ENCODE assay signal across 8 cellular contexts in genomic region chr1:145036019-145036418, GRCh38. TPM values are rescaled to one million over a fixed set of nuclear protein-coding genes. Genes with fewer than 3 reads are reported as not detected.
DNase-seq lines count a peak whose midpoint lies in the region; ATAC-seq, FAIRE-seq and TF ChIP-seq lines count a peak whose summit lies in the region.
"Not testable (repeated sequence)": the region's sequence is repeated elsewhere in the genome, so short reads cannot be mapped to it uniquely, and the experiment has no call there.
"Had no signal": no experiment of that assay in that cellular context is flagged by ENCODE, and none has a peak within 500 bp of the region (broad histone marks: within the 10 kb centered on the region; RNA-seq: fewer than 3 reads in every experiment).

No MANE protein-coding gene starts in this region.

- dilution Hi-C loops in IMR-90 (cut with HindIII; ENCODE audit: low sequenced_read_pairs, unreplicated experiment) = not testable (repeated sequence)

- not testable (repeated sequence) for H3K4me1 ChIP-seq in IMR-90 (ENCODE audit: control insufficient read depth, insufficient read depth, low read length); K562 (replicated peaks in 1 of 2; ENCODE audit: control insufficient read depth in 2 of 2, insufficient read depth in 2 of 2, low read length in 2 of 2); right cardiac atrium (ENCODE audit: control insufficient read depth, insufficient read depth, low read length); smooth muscle cell (ENCODE audit: low read depth)

- not testable (repeated sequence) for H3K27me3 Mint-ChIP-seq in mesothelial cell of epicardium (ENCODE audit: low read depth)

- H3K27ac ChIP-seq in IMR-90 (ENCODE audit: insufficient read depth, low read length); K562 (ENCODE audit: extremely low read depth, low read depth, low read length); right cardiac atrium (ENCODE audit: low read length): not testable (repeated sequence)
- H3K27ac ChIP-seq in smooth muscle cell (ENCODE audit: low read depth) = peak overlapping the region; percentile 70

- H3K4ac ChIP-seq in IMR-90 (ENCODE audit: low read depth, low read length) = not testable (repeated sequence)

- not testable (repeated sequence) for H4K5ac ChIP-seq in IMR-90 (ENCODE audit: low read depth, low read length)

- not testable (repeated sequence) for H3K36me3 ChIP-seq in IMR-90 (ENCODE audit: control insufficient read depth, insufficient read depth, low read length); K562 (ENCODE audit: control insufficient read depth, insufficient read depth, low read length); smooth muscle cell (ENCODE audit: low read depth)

- H3K18ac ChIP-seq in IMR-90 (ENCODE audit: low read depth, low read length) = not testable (repeated sequence)

- not testable (repeated sequence) for H2BK15ac ChIP-seq in IMR-90 (ENCODE audit: low read depth, low read length)

- not testable (repeated sequence) for H3F3A ChIP-seq in smooth muscle cell (ENCODE audit: low read depth)

- H2BK20ac ChIP-seq in IMR-90 (ENCODE audit: low read depth, low read length) = not testable (repeated sequence)

- CTCF ChIA-PET in IMR-90 (lab: Yijun Ruan, JAX); K562 (lab: Yijun Ruan, JAX; ENCODE audit: low intra/inter-chr PET ratio): not testable (repeated sequence)

- TF ChIP-seq RAD21 in IMR-90 (IDR thresholded peaks at IDR 0.05; ENCODE audit: low read length); K562 (CRISPR knock-in tag; conservative IDR thresholded peaks at IDR 0.05 in 1 of 2, IDR thresholded peaks at IDR 0.05 in 1 of 2): not testable (repeated sequence)

- peak overlapping the region; percentile 23; the same call in 1 of the 2 replicates for H2BK120ac ChIP-seq in IMR-90 (ENCODE audit: low read depth, low read length)

- not testable (repeated sequence) for TF ChIP-seq CTCF in IMR-90 (conservative IDR thresholded peaks at IDR 0.05; ENCODE audit: low read depth, low read length); K562 (IDR thresholded peaks at IDR 0.05 in 2 of 3, conservative IDR thresholded peaks at IDR 0.05 in 1 of 3; ENCODE audit: insufficient read depth in 2 of 3, low read depth in 1 of 3, low read length in 3 of 3); mesothelial cell of epicardium (IDR thresholded peaks at IDR 0.05; ENCODE audit: unreplicated experiment); smooth muscle cell (IDR thresholded peaks at IDR 0.05; ENCODE audit: borderline replicate concordance, insufficient read depth, poor library complexity, severe bottlenecking)

- FAIRE-seq in K562 (lab: Jason Lieb, UNC) = not testable (repeated sequence)

- not testable (repeated sequence) for H3K79me2 ChIP-seq in K562 (ENCODE audit: control insufficient read depth, insufficient read depth, low read length); smooth muscle cell (ENCODE audit: low read depth)

- not testable (repeated sequence) for DNase-seq in IMR-90; K562 (ENCODE audit: extremely low read depth in 1 of 4, low spot score in 3 of 4); right cardiac atrium; mesothelial cell of epicardium (ENCODE audit: low spot score in 2 of 2, unreplicated experiment in 2 of 2); smooth muscle cell (lab: John Stamatoyannopoulos, UW; ENCODE audit: unreplicated experiment)

- not testable (repeated sequence) for H3K27me3 ChIP-seq in IMR-90 (ENCODE audit: control insufficient read depth, insufficient read depth, low read length); K562 (ENCODE audit: control insufficient read depth in 2 of 2, insufficient read depth in 2 of 2, low read length in 2 of 2); right cardiac atrium (ENCODE audit: control insufficient read depth, insufficient read depth); smooth muscle cell (ENCODE audit: low read depth)

- not testable (repeated sequence) for H3K79me1 ChIP-seq in IMR-90 (ENCODE audit: low read depth in 1 of 2, low read length in 2 of 2)

- not testable (repeated sequence) for H3K9ac ChIP-seq in IMR-90 (ENCODE audit: low read depth, low read length); K562 (ENCODE audit: insufficient read depth in 1 of 2, low read depth in 2 of 2, low read length in 2 of 2); smooth muscle cell (ENCODE audit: low read depth)

- POLR2A ChIA-PET in IMR-90 (lab: Charles Lee; ENCODE audit: unreplicated experiment); K562 (lab: Yijun Ruan, JAX): not testable (repeated sequence)

- H2AK9ac ChIP-seq in IMR-90 (replicated peaks; ENCODE audit: low read depth, low read length, poor library complexity) = not testable (repeated sequence)

- not testable (repeated sequence) for TF ChIP-seq EP300 in K562 (IDR thresholded peaks at IDR 0.05; ENCODE audit: low read length)

- not testable (repeated sequence) for H3K4me3 ChIP-seq in IMR-90 (ENCODE audit: insufficient read depth, low read depth, low read length); K562; right cardiac atrium (ENCODE audit: low read length); smooth muscle cell

- no CpG with 5 or more reads among the region's 2 CpGs for WGBS in IMR-90 (ENCODE audit: extremely low coverage in 2 of 2, insufficient read length in 1 of 2), 2 experiments
- WGBS in K562 (ENCODE audit: insufficient coverage, low coverage, missing lambda C conversion rate) = 33% methylated on average over 1 of the region's 2 CpGs
- WGBS in right cardiac atrium = 43% methylated on average over 1 of the region's 2 CpGs
- WGBS in smooth muscle cell (ENCODE audit: low lambda C conversion rate) = 38% methylated on average over 2 of the region's 2 CpGs

- in situ Hi-C loops in IMR-90 (cut with MboI; ENCODE audit: low sequenced_read_pairs); K562 (cut with MboI): not testable (repeated sequence)

- not testable (repeated sequence) for H3K9me1 ChIP-seq in IMR-90 (ENCODE audit: insufficient read depth, low read length); K562 (ENCODE audit: control insufficient read depth, insufficient read depth, low read length)

- H4K20me1 ChIP-seq in IMR-90 (ENCODE audit: insufficient read depth, low read length); K562 (replicated peaks; ENCODE audit: control insufficient read depth, insufficient read depth, low read length); smooth muscle cell (ENCODE audit: low read depth): not testable (repeated sequence)

- ATAC-seq in IMR-90 (ENCODE audit: low read depth) = peak; percentile 92
- peak; percentile 94 for ATAC-seq in SK-N-SH treated with all-trans-retinoic acid at 6 μM for 48 hours
- ATAC-seq in K562 = not testable (repeated sequence)
- peak; percentile 59 to 87 for ATAC-seq in right cardiac atrium

- H3K27ac Mint-ChIP-seq in mesothelial cell of epicardium = peak overlapping the region; percentile 49

- not testable (repeated sequence) for H3K4me2 ChIP-seq in IMR-90 (ENCODE audit: low read depth, low read length); K562 (ENCODE audit: insufficient read depth, low read length); smooth muscle cell

- H3K9me3 ChIP-seq in IMR-90 (ENCODE audit: control insufficient read depth, insufficient read depth, low read length); K562 (replicated peaks; ENCODE audit: control insufficient read depth, insufficient read depth, low read depth, low read length); right cardiac atrium (ENCODE audit: control insufficient read depth, low read length); smooth muscle cell (replicated peaks; ENCODE audit: low read depth): not testable (repeated sequence)

- H3K23ac ChIP-seq in IMR-90 (ENCODE audit: low read depth, low read length) = not testable (repeated sequence)

- TF ChIP-seq POLR2A in IMR-90 (IDR thresholded peaks at IDR 0.05; ENCODE audit: low read depth, low read length); K562 (conservative IDR thresholded peaks at IDR 0.05): not testable (repeated sequence)

- intact Hi-C loops in IMR-90 (cut with micrococcal nuclease); K562 (cut with micrococcal nuclease); right cardiac atrium (cut with DNase I): not testable (repeated sequence)

- not testable (repeated sequence) for H2BK5ac ChIP-seq in IMR-90 (ENCODE audit: low read depth, low read length, poor library complexity, severe bottlenecking)

- H3K14ac ChIP-seq in IMR-90 (replicated peaks; ENCODE audit: low read depth, low read length) = not testable (repeated sequence)

- H4K91ac ChIP-seq in IMR-90 (ENCODE audit: insufficient read depth, low read depth, low read length) = not testable (repeated sequence)

- H3K9me3 Mint-ChIP-seq in mesothelial cell of epicardium = not testable (repeated sequence)

- H3K56ac ChIP-seq in IMR-90 (ENCODE audit: extremely low read depth, insufficient read depth, low read length) = not testable (repeated sequence)

- H2AK5ac ChIP-seq in IMR-90 (ENCODE audit: low read depth, low read length) = not testable (repeated sequence)

- H3K4me1 Mint-ChIP-seq in mesothelial cell of epicardium = not testable (repeated sequence)

- not testable (repeated sequence) for H3K4me3 Mint-ChIP-seq in mesothelial cell of epicardium

- not testable (repeated sequence) for BruUV-seq in IMR-90 (replicated peaks; lab: Mats Ljungman, UMichigan); K562 (replicated peaks; lab: Mats Ljungman, UMichigan)

- not testable (repeated sequence) for H3K36me3 Mint-ChIP-seq in mesothelial cell of epicardium

- H2AFZ ChIP-seq in IMR-90 (replicated peaks; ENCODE audit: low read length, poor library complexity); K562 (ENCODE audit: low read depth, low read length); smooth muscle cell (ENCODE audit: low read depth): not testable (repeated sequence)

- H4K8ac ChIP-seq in IMR-90 (ENCODE audit: low read depth in 2 of 2, low read length in 2 of 2) = not testable (repeated sequence)

RNA-seq across cellular contexts. Expression of gene SRGAP2B, which starts 59.1 kb away (rescaled TPM):
- total RNA-seq in IMR-90 (2012; rRNA removed) = 50.7 and 69.2 TPM in 2 replicates
- polyA plus RNA-seq in IMR-90 (2012; rRNA removed) = 14.3 and 15.9 TPM in 2 replicates
- 4.6 and 17.7 TPM in 2 replicates for polyA plus RNA-seq in IMR-90 (2012; cell fraction: cytosol; rRNA removed)
- 6.1 and 23.9 TPM in 2 replicates for polyA plus RNA-seq in IMR-90 (2012; cell fraction: nucleus; rRNA removed; ENCODE audit: low replicate concordance)
- 14.0 and 15.7 TPM in 2 replicates for total RNA-seq in K562 (2011; cell fraction: chromatin; rRNA removed; ENCODE audit: low replicate concordance)
- 10.8 and 12.5 TPM in 2 replicates for total RNA-seq in K562 (2011; cell fraction: nucleolus; rRNA removed)
- total RNA-seq in K562 (2011; cell fraction: nucleoplasm; rRNA removed) = 8.0 and 12.3 TPM in 2 replicates
- total RNA-seq in K562 (2014; rRNA removed) = 4.0 and 5.2 TPM in 2 replicates
- total RNA-seq in K562 (2014; rRNA removed; fragmentation: Illumina TruSeq; extraction: Trizol) = 3.6 and 4.6 TPM in 2 replicates
- total RNA-seq in K562 (2015; rRNA removed; fragmentation: Illumina TruSeq; extraction: Trizol) = 3.2 and 3.9 TPM in 2 replicates
- total RNA-seq in K562 (2021) = 16.3 and 17.6 TPM in 2 replicates
- 4.0 and 6.8 TPM in 2 replicates for polyA plus RNA-seq in K562 (2011; rRNA removed)
- polyA plus RNA-seq in K562 (2011; cell fraction: cytosol; rRNA removed) = 2.8 and 4.3 TPM in 2 replicates
- polyA plus RNA-seq in K562 (2011; cell fraction: nucleus; rRNA removed) = 4.6 and 10.0 TPM in 2 replicates
- polyA plus RNA-seq in K562 (2012) = 4.6 and 6.1 TPM in 2 replicates
- 3.2 and 4.6 TPM in 2 replicates for polyA plus RNA-seq in K562 (2014; fragmentation: Illumina TruSeq; extraction: Trizol)
- polyA plus RNA-seq in K562 (2014; fragmentation: Nextera tagmentation; extraction: Ambion mirVana) = 1 to 10 TPM; 4.3 to 5.4 TPM
- polyA plus RNA-seq in K562 (2014; rRNA removed) = 2.5 and 2.8 TPM in 2 replicates
- 9.4 and 10.9 TPM in 2 replicates for polyA minus RNA-seq in K562 (2011; rRNA and poly(A)+ RNA removed)
- polyA minus RNA-seq in K562 (2011; cell fraction: cytosol; rRNA and poly(A)+ RNA removed) = 5.2 and 13.7 TPM in 2 replicates
- 10.2 and 14.6 TPM in 2 replicates for polyA minus RNA-seq in K562 (2011; cell fraction: nucleus; rRNA and poly(A)+ RNA removed)
- total RNA-seq in right cardiac atrium = 10 to 100 TPM; 16.5 to 22.3 (median 20.0) TPM
- polyA plus RNA-seq in right cardiac atrium = 5.9 TPM
- 24.8 to 26.3 TPM (median 25.8 TPM) in 3 replicates for total RNA-seq in mesothelial cell of epicardium
- 49.6 and 50.3 TPM in 2 replicates for total RNA-seq in smooth muscle cell
- 8.8 and 9.6 TPM in 2 replicates for polyA plus RNA-seq in smooth muscle cell

RNA-seq across cellular contexts. Expression of gene FAM72D, which starts 59.8 kb away (rescaled TPM):
- total RNA-seq in IMR-90 (2012; rRNA removed) = 0.72 and 0.83 TPM in 2 replicates
- 1.2 and 1.4 TPM in 2 replicates for polyA plus RNA-seq in IMR-90 (2012; rRNA removed)
- 0.20 and 0.37 TPM in 2 replicates for polyA plus RNA-seq in IMR-90 (2012; cell fraction: cytosol; rRNA removed)
- polyA plus RNA-seq in IMR-90 (2012; cell fraction: nucleus; rRNA removed; ENCODE audit: low replicate concordance) = 0.18 and 1.3 TPM in 2 replicates
- 5.0 and 10.1 TPM in 2 replicates for total RNA-seq in K562 (2011; cell fraction: chromatin; rRNA removed; ENCODE audit: low replicate concordance)
- 6.2 and 7.7 TPM in 2 replicates for total RNA-seq in K562 (2011; cell fraction: nucleolus; rRNA removed)
- 8.4 and 14.0 TPM in 2 replicates for total RNA-seq in K562 (2011; cell fraction: nucleoplasm; rRNA removed)
- total RNA-seq in K562 (2014; rRNA removed) = 15.1 and 16.8 TPM in 2 replicates
- 20.1 and 20.8 TPM in 2 replicates for total RNA-seq in K562 (2014; rRNA removed; fragmentation: Illumina TruSeq; extraction: Trizol)
- total RNA-seq in K562 (2015; rRNA removed; fragmentation: Illumina TruSeq; extraction: Trizol) = 16.1 and 21.3 TPM in 2 replicates
- 14.9 and 15.8 TPM in 2 replicates for total RNA-seq in K562 (2021)
- polyA plus RNA-seq in K562 (2011; rRNA removed) = 26.3 and 33.7 TPM in 2 replicates
- 6.0 and 13.7 TPM in 2 replicates for polyA plus RNA-seq in K562 (2011; cell fraction: cytosol; rRNA removed)
- polyA plus RNA-seq in K562 (2011; cell fraction: nucleus; rRNA removed) = 7.6 and 11.5 TPM in 2 replicates
- 15.6 and 17.9 TPM in 2 replicates for polyA plus RNA-seq in K562 (2012)
- polyA plus RNA-seq in K562 (2014; fragmentation: Illumina TruSeq; extraction: Trizol) = 29.3 and 36.5 TPM in 2 replicates
- polyA plus RNA-seq in K562 (2014; fragmentation: Nextera tagmentation; extraction: Ambion mirVana) = 1 to 10 TPM; 5.5 to 7.3 TPM
- 21.4 and 24.1 TPM in 2 replicates for polyA plus RNA-seq in K562 (2014; rRNA removed)
- polyA minus RNA-seq in K562 (2011; rRNA and poly(A)+ RNA removed) = 16.9 and 18.7 TPM in 2 replicates
- 5.9 and 8.4 TPM in 2 replicates for polyA minus RNA-seq in K562 (2011; cell fraction: cytosol; rRNA and poly(A)+ RNA removed)
- polyA minus RNA-seq in K562 (2011; cell fraction: nucleus; rRNA and poly(A)+ RNA removed) = 3.8 and 7.3 TPM in 2 replicates
- total RNA-seq in right cardiac atrium = under 1 TPM; 0.17 to 0.37 (median 0.24) TPM
- polyA plus RNA-seq in right cardiac atrium = 0.09 TPM
- 0.88 to 1.5 TPM (median 1.1 TPM) in 3 replicates for total RNA-seq in mesothelial cell of epicardium
- 0.54 and 0.67 TPM in 2 replicates for total RNA-seq in smooth muscle cell
- polyA plus RNA-seq in smooth muscle cell = 0.26 and 0.50 TPM in 2 replicates
- total RNA-seq: CD4-positive, CD25-positive, alpha-beta regulatory T cell had no signal
- polyA plus RNA-seq: CD8-positive, alpha-beta memory T cell had no signal
